27 cellular contexts compared by ENCODE assay signal in the genomic region with DNA sequence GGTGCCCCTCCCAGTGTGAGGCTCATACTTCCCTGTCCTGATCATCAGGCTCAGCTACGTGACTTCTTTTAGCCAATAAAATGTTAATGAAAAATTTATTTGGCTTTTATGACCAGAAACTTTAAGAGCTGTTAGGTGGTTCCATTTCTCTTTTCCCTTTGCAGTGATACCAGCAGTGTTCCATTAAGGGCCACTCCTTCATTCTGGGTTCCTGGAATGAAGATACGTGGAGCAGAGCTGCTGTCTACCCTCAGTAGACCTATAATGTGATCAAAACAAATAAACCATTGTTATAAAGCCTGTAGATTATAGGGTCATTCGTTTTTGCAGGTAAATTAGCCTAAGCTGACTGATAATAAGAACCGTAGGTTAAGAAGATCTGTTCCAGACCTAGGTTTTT.
"Had no signal": no experiment of that assay in that cellular context is flagged by ENCODE, and none has a peak within 500 bp of the region (broad histone marks: within the 10 kb centered on the region; RNA-seq: fewer than 3 reads in every experiment).

No MANE protein-coding gene starts in this region.

- ATAC-seq: stimulated activated effector memory CD8-positive, alpha-beta T cell treated with anti-CD3 and anti-CD28 coated beads, Interleukin-12 subunit alpha, Interleukin-12 subunit beta, amount 100 ng/mL, for 72 hours; stimulated activated memory B cell treated with anti-CD40 and anti-IgM and Interleukin-4, amounts not matched to agents 10 μg/mL and 1 μg/mL and 100 μg/mL, for 72 hours; stimulated activated naive B cell treated with anti-CD40 and anti-IgM and Interleukin-4, amounts not matched to agents 10 μg/mL and 1 μg/mL and 100 μg/mL, for 72 hours; stimulated activated naive CD8-positive, alpha-beta T cell treated with anti-CD3 and anti-CD28 coated beads, Interleukin-15, amount 100 ng/mL, for 72 hours; stimulated activated naive CD8-positive, alpha-beta T cell treated with anti-CD3 and anti-CD28 coated beads, Interleukin-15, Interleukin-2, amounts not matched to agents 100 U/mL and 50 U/mL, for 24 hours; upper lobe of right lung had no signal

- H3K4me3 ChIP-seq: stomach, suprapubic skin, testis, thoracic aorta, thyroid gland, tibial artery, tibial nerve, transverse colon, upper lobe of left lung, upper lobe of right lung, uterus, vagina had no signal

- H3K9me3 ChIP-seq: stomach, suprapubic skin, testis, thoracic aorta, thyroid gland, tibial artery, tibial nerve, transverse colon, upper lobe of left lung, upper lobe of right lung, uterus, vagina had no signal

- H3K27ac ChIP-seq: stomach, suprapubic skin, testis, thoracic aorta, thyroid gland, tibial artery, tibial nerve, transverse colon, upper lobe of left lung, upper lobe of right lung, uterus, vagina had no signal

- H3K36me3 ChIP-seq: stomach, suprapubic skin, thoracic aorta, thyroid gland, tibial artery, tibial nerve, transverse colon, upper lobe of left lung, upper lobe of right lung, uterus, vagina had no signal

- H3K4me1 ChIP-seq: suprapubic skin, testis, thyroid gland, tibial nerve, upper lobe of right lung, uterus had no signal

- H3K27me3 ChIP-seq: stomach, suprapubic skin, testis, thyroid gland, tibial artery, tibial nerve, transverse colon, upper lobe of left lung, upper lobe of right lung, uterus, vagina had no signal

- DNase-seq: stimulated activated CD4-positive, alpha-beta T cell treated with anti-CD3 and anti-CD28 coated beads, Interleukin-2, amount 100 ng/mL, for 48 hours; stimulated activated CD4-positive, alpha-beta T cell treated with anti-CD3 and anti-CD28 coated beads, Interleukin-4, amount 100 ng/mL, for 1 hour; stimulated activated CD4-positive, alpha-beta T cell treated with anti-CD3 and anti-CD28 coated beads, Interleukin-4, amount 100 ng/mL, for 24 hours; stimulated activated CD4-positive, alpha-beta T cell treated with anti-CD3 and anti-CD28 coated beads, Interleukin-4, amount 100 ng/mL, for 4 hours; stimulated activated CD8-positive, alpha-beta memory T cell treated with anti-CD3 and anti-CD28 coated beads, Interleukin-4, amount 100 ng/mL, for 48 hours; stimulated activated naive B cell treated with anti-CD40 and anti-IgM and Interleukin-4, amounts not matched to agents 10 μg/mL and 1 μg/mL and 100 μg/mL, for 72 hours; stimulated activated naive CD4-positive, alpha-beta T cell; stimulated activated naive CD4-positive, alpha-beta T cell treated with Interleukin-2 at 50 U/mL for 16 hours; stimulated activated naive CD8-positive, alpha-beta T cell treated with anti-CD3 and anti-CD28 coated beads, Interleukin-15, amount 100 ng/mL, for 72 hours; stimulated activated naive CD8-positive, alpha-beta T cell treated with anti-CD3 and anti-CD28 coated beads, Interleukin-15, Interleukin-2, amounts not matched to agents 100 U/mL and 50 U/mL, for 24 hours; stomach; substantia nigra; testis; thyroid gland; tibial artery; transverse colon; trophoblast cell; upper lobe of left lung; upper lobe of right lung; uterus had no signal

- FAIRE-seq: urothelium cell line had no signal
